Comparison of ENCODE assay signal across 22 cellular contexts in genomic region chr16:24683847-24684493, GRCh38.
"Had no signal": no experiment of that assay in that cellular context is flagged by ENCODE, and none has a peak within 500 bp of the region (broad histone marks: within the 10 kb centered on the region; RNA-seq: fewer than 3 reads in every experiment).

No MANE protein-coding gene starts in this region.

- H3K36me3 ChIP-seq: ascending aorta, brain microvascular endothelial cell, tibial nerve had no signal

- H3K4me1 ChIP-seq: psoas muscle had no signal

- DNase-seq: activated CD4-positive, alpha-beta T cell treated with anti-CD3 and anti-CD28 coated beads for 48 hours; activated CD4-positive, alpha-beta T cell treated with anti-CD3 and anti-CD28 coated beads, Interleukin-2, amount 50 U/mL, for 48 hours; activated CD8-positive, alpha-beta memory T cell treated with anti-CD3 and anti-CD28 coated beads for 24 hours; activated effector memory CD4-positive, alpha-beta T cell treated with anti-CD3 and anti-CD28 coated beads, Interleukin-2, amount 50 U/mL, for 16 hours; activated naive CD4-positive, alpha-beta T cell treated with anti-CD3 and anti-CD28 coated beads, Interleukin-2, amount 10 ng/mL, durations not matched to agents 7 days and 5 days; activated naive CD8-positive, alpha-beta T cell treated with anti-CD3 and anti-CD28 coated beads, Interleukin-2, amount 10 ng/mL, durations not matched to agents 7 days and 5 days; brain microvascular endothelial cell; caudate nucleus; left cardiac atrium; left ventricle myocardium superior; nephron progenitor cell; psoas muscle; stimulated activated CD4-positive, alpha-beta T cell treated with anti-CD3 and anti-CD28 coated beads, Interleukin-1b, Interleukin-23, amount 100 ng/mL, for 48 hours; stimulated activated naive CD4-positive, alpha-beta T cell treated with Interleukin-2 at 50 U/mL for 16 hours; T-helper 9 cell had no signal

- H3K27ac ChIP-seq: brain microvascular endothelial cell, parathyroid adenoma, psoas muscle, tibial nerve, VCaP had no signal

- H3K27me3 ChIP-seq: ascending aorta, brain microvascular endothelial cell, hepatocyte, tibial nerve had no signal

- H3K9me3 ChIP-seq: ascending aorta, psoas muscle, tibial nerve had no signal

- H3K4me3 ChIP-seq: ascending aorta, hepatocyte, psoas muscle, smooth muscle cell, tibial nerve had no signal

- ATAC-seq: activated CD4-positive, CD25-positive, alpha-beta regulatory T cell treated with anti-CD3 and anti-CD28 coated beads, Interleukin-2, amount 50 U/mL, for 24 hours; left cardiac atrium; left ventricle myocardium superior; psoas muscle had no signal
